ENCODE assay signal across 8 cellular contexts in the genomic region with DNA sequence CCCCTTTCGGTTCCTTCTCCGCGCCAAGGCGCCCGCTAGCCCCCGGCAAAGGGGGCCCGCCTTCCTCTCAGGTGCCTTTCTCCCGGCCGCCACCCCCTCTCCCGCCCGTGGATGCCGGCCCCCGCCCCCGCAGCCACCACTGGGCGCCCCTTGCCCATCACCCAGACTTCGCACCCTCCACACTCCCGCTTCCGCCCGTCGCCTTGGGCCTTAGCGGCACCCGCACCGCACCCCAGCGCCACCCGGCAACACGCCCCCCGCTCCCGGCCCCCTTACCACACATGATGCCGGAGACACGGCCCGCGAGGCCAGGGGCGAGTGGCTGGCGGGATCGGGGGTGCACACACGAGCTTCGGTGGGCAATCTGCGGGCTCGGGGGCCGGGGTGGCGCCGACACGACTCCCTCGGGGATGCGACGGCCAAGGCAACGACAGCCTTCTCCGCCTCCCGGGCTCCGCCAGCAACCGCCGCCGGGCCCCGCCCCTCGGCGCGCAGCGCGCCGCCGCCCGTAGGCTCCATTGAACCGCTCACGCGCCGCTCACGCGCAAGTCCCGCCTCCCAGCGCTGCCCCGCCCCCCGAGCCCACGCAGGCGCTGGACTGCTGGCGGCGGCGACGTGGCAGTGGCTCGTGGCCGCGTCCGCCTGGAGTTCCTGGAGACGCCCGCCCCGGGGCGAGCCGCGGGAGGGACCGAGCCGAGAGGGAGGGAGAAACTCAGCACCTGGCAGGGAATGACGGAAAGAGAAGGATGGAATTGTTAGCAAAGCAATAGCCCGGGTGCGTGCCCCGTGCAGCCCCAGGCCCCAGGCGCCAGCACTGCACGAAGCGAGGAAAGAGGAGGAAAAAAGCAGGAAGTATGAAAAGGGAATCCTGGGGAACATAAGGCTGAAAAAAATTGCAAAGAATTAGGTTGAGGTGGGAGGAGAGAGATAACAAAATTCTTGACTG. TPM values are rescaled to one million over a fixed set of nuclear protein-coding genes. Genes with fewer than 3 reads are reported as not detected.
A peak's percentile ranks its signal among the peaks of the same experiment; 100 is the strongest.
DNase-seq lines count a peak whose midpoint lies in the region; ATAC-seq, FAIRE-seq and TF ChIP-seq lines count a peak whose summit lies in the region.

A gene (minus strand): TSS at position 439 of the 946 bp plus-strand sequence. CDS start 156 bp downstream, at position 283.

- CTCF ChIA-PET in AG04449 (lab: Yijun Ruan, JAX) (interaction anchor here (0.7 to 5.7 kb wide), 3 partner anchors 11 to 329 kb away, joined by 3 to 32 read pairs (median 7); a partner anchor contains a TSS), WTC11 (lab: Charles Lee) (interaction anchor here (1.2 to 3.3 kb wide), 4 partner anchors 11 to 338 kb away, joined by 3 to 30 read pairs (median 4); a partner anchor contains a TSS)

- peak within 1 kb of the TSS; percentile 92 for H3K4me3 Mint-ChIP-seq in WTC11
- H3K4me3 Mint-ChIP-seq in immature natural killer cell, result peak within 1 kb of the TSS; percentile 87 to 94 (median 91)

- H3K36me3 ChIP-seq in bronchial epithelial cell (ENCODE audit: control insufficient read depth, insufficient read depth, low read length), result no peaks in the 10 kb centered on the region

- H3K4me3 ChIP-seq in AG04449 (ENCODE audit: low read depth, low read length), result peak within 1 kb of the TSS; percentile 87
- peak within 1 kb of the TSS; percentile 87 for H3K4me3 ChIP-seq in bronchial epithelial cell (ENCODE audit: low read depth, low read length)

- H3K27ac Mint-ChIP-seq in WTC11 (peak within 1 kb of the TSS; percentile 98), immature natural killer cell (peak within 1 kb of the TSS; percentile 85 to 96 (median 92))

- FAIRE-seq in bronchial epithelial cell (lab: Jason Lieb, UNC), result no peak

- no peak for TF ChIP-seq CTCF in AG04449 (IDR thresholded peaks at IDR 0.05; ENCODE audit: insufficient read depth, low read length, missing control alignments)
- no peak for TF ChIP-seq CTCF in WTC11 (IDR thresholded peaks at IDR 0.05)
- TF ChIP-seq CTCF in bronchial epithelial cell (IDR thresholded peaks at IDR 0.05; ENCODE audit: insufficient read depth, low read length, severe bottlenecking), result no peak

- peaks cover 9% of the 10 kb centered on the region for H3K27me3 Mint-ChIP-seq in WTC11 (ENCODE audit: low read depth)
- no peaks in the 10 kb centered on the region for H3K27me3 Mint-ChIP-seq in immature natural killer cell (ENCODE audit: low read depth in 3 of 3)

- POLR2A ChIA-PET in AG04449 (lab: Yijun Ruan, JAX) (no interaction called here), WTC11 (lab: Charles Lee) (interaction anchor here (0.6 to 1.6 kb wide), 2 partner anchors 11 to 50 kb away, joined by 5 to 9 read pairs; a partner anchor contains a TSS)

- peak; percentile 84 for ATAC-seq in GM18909 (IDR thresholded peaks at IDR 0.05; ENCODE audit: poor library complexity, unreplicated experiment)
- ATAC-seq in HG03159 (IDR thresholded peaks at IDR 0.05; ENCODE audit: unreplicated experiment), result peak; percentile 83
- ATAC-seq in WTC11, result peak; percentile 94

- H3K9me3 Mint-ChIP-seq in WTC11 (no peaks in the 10 kb centered on the region), immature natural killer cell (no peaks in the 10 kb centered on the region)

- H3K4me1 Mint-ChIP-seq in WTC11 (peaks cover 40% of the 10 kb centered on the region), immature natural killer cell (peaks cover 29 to 47% of the 10 kb centered on the region in 2 donors)

- H3K36me3 Mint-ChIP-seq in WTC11 (no peaks in the 10 kb centered on the region), immature natural killer cell (peaks cover 0 to 4% (median 0%) of the 10 kb centered on the region in 3 donors)

- no peaks in the 10 kb centered on the region for H3K27me3 ChIP-seq in bronchial epithelial cell (ENCODE audit: control insufficient read depth, insufficient read depth, low read length)

- DNase-seq in AG04449 (ENCODE audit: low read depth, low spot score), result peak; percentile 50
- peak; percentile 83 for DNase-seq in NCI-H2227 treated with DMSO at 0.1 percent for 48 hours (lab: John Stamatoyannopoulos, UW)
- DNase-seq in WTC11 (ENCODE audit: low spot score), result peak; percentile 90
- peak; percentile 75 for DNase-seq in bronchial epithelial cell (ENCODE audit: low read depth)
- peak; percentile 90 to 93 (median 92) for DNase-seq in immature natural killer cell
- DNase-seq in smooth muscle cell of the brain vasculature (ENCODE audit: low read depth, low spot score), result peak; percentile 86

TF ChIP-seq in WTC11, 78 proteins besides CTCF, POLR2A, EP300 and RAD21 (continues in another document):
- TF ChIP-seq, protein P1, sequence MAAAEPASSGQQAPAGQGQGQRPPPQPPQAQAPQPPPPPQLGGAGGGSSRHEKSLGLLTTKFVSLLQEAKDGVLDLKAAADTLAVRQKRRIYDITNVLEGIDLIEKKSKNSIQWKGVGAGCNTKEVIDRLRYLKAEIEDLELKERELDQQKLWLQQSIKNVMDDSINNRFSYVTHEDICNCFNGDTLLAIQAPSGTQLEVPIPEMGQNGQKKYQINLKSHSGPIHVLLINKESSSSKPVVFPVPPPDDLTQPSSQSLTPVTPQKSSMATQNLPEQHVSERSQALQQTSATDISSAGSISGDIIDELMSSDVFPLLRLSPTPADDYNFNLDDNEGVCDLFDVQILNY (CRISPR knock-in tag; IDR thresholded peaks at IDR 0.05), result peak; percentile 68; the same call in 1 of the 2 replicates
- TF ChIP-seq ZNF138 (CRISPR knock-in tag; conservative IDR thresholded peaks at IDR 0.05), result no peak; the same call in 1 of the 2 replicates
- TF ChIP-seq, protein P2, sequence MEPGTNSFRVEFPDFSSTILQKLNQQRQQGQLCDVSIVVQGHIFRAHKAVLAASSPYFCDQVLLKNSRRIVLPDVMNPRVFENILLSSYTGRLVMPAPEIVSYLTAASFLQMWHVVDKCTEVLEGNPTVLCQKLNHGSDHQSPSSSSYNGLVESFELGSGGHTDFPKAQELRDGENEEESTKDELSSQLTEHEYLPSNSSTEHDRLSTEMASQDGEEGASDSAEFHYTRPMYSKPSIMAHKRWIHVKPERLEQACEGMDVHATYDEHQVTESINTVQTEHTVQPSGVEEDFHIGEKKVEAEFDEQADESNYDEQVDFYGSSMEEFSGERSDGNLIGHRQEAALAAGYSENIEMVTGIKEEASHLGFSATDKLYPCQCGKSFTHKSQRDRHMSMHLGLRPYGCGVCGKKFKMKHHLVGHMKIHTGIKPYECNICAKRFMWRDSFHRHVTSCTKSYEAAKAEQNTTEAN (CRISPR knock-in tag; IDR thresholded peaks at IDR 0.05), result peak; percentile 82; the same call in 1 of the 2 replicates
- TF ChIP-seq, protein P3, sequence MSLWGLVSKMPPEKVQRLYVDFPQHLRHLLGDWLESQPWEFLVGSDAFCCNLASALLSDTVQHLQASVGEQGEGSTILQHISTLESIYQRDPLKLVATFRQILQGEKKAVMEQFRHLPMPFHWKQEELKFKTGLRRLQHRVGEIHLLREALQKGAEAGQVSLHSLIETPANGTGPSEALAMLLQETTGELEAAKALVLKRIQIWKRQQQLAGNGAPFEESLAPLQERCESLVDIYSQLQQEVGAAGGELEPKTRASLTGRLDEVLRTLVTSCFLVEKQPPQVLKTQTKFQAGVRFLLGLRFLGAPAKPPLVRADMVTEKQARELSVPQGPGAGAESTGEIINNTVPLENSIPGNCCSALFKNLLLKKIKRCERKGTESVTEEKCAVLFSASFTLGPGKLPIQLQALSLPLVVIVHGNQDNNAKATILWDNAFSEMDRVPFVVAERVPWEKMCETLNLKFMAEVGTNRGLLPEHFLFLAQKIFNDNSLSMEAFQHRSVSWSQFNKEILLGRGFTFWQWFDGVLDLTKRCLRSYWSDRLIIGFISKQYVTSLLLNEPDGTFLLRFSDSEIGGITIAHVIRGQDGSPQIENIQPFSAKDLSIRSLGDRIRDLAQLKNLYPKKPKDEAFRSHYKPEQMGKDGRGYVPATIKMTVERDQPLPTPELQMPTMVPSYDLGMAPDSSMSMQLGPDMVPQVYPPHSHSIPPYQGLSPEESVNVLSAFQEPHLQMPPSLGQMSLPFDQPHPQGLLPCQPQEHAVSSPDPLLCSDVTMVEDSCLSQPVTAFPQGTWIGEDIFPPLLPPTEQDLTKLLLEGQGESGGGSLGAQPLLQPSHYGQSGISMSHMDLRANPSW (CRISPR knock-in tag; conservative IDR thresholded peaks at IDR 0.05; ENCODE audit: low read depth), result no peak
- TF ChIP-seq, protein P4, sequence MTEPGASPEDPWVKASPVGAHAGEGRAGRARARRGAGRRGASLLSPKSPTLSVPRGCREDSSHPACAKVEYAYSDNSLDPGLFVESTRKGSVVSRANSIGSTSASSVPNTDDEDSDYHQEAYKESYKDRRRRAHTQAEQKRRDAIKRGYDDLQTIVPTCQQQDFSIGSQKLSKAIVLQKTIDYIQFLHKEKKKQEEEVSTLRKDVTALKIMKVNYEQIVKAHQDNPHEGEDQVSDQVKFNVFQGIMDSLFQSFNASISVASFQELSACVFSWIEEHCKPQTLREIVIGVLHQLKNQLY (CRISPR knock-in tag; IDR thresholded peaks at IDR 0.05), result no peak
- no peak for TF ChIP-seq ZNF232 (CRISPR knock-in tag; IDR thresholded peaks at IDR 0.05)
- TF ChIP-seq FOXP1 (CRISPR knock-in tag; IDR thresholded peaks at IDR 0.05; ENCODE audit: borderline replicate concordance), result peak; percentile 88
- TF ChIP-seq, protein P5, sequence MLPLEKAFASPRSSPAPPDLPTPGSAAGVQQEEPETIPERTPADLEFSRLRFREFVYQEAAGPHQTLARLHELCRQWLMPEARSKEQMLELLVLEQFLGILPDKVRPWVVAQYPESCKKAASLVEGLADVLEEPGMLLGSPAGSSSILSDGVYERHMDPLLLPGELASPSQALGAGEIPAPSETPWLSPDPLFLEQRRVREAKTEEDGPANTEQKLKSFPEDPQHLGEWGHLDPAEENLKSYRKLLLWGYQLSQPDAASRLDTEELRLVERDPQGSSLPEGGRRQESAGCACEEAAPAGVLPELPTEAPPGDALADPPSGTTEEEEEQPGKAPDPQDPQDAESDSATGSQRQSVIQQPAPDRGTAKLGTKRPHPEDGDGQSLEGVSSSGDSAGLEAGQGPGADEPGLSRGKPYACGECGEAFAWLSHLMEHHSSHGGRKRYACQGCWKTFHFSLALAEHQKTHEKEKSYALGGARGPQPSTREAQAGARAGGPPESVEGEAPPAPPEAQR (CRISPR knock-in tag; IDR thresholded peaks at IDR 0.05), result no peak
- 0 out of 2 replicates have a peak, but pooled peaks have one; percentile 14 for TF ChIP-seq ZNF219 (CRISPR knock-in tag; IDR thresholded peaks at IDR 0.05; ENCODE audit: borderline replicate concordance)
- TF ChIP-seq NFYB (CRISPR knock-in tag; conservative IDR thresholded peaks at IDR 0.05; ENCODE audit: low read depth), result peak; percentile 84
- TF ChIP-seq, protein P6, sequence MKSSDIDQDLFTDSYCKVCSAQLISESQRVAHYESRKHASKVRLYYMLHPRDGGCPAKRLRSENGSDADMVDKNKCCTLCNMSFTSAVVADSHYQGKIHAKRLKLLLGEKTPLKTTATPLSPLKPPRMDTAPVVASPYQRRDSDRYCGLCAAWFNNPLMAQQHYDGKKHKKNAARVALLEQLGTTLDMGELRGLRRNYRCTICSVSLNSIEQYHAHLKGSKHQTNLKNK (CRISPR knock-in tag; IDR thresholded peaks at IDR 0.05), result no peak
- TF ChIP-seq ZNF671 (CRISPR knock-in tag; IDR thresholded peaks at IDR 0.05), result no peak

RNA-seq across cellular contexts. Expression of the gene that starts here (rescaled TPM):
- total RNA-seq in WTC11 (2021) (65.5 to 75.5 TPM (median 74.6 TPM) in 3 replicates), bronchial epithelial cell (100.0 and 101 TPM in 2 replicates)
- polyA plus RNA-seq in immature natural killer cell, result 10 to 100 TPM in 1 of 3 donors, 1 to 10 TPM in 2; 4.5 to 11.0 (median 5.5) TPM

Comparison
In these comparisons a context has a peak if more than half of its experiments do, and no peak if none do; other contexts are left out.
1. Peak in every context shown above with its lines: DNase-seq, ATAC-seq and H3K4me3 ChIP-seq.